Comparison of ENCODE assay signal across 7 cellular contexts in the genomic region with DNA sequence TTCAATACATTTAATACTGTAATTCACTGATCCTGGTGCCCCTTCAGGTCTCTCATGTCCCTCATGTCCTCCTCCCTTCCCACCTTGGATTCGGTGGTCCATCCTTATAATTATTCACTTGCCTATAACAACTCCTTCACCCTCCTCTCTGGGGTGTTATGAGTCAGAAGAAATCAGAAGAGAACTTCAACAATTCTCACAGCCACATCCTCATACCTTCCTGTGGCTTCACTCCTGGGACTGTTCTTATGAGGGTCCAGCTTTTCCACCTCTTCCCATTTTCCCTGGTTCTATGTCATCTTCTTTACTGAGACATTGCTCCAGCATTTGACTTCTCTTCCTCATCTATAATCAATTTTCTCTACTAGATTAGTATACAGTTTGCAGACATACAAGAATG.
"Had no signal": no experiment of that assay in that cellular context is flagged by ENCODE, and none has a peak within 500 bp of the region (broad histone marks: within the 10 kb centered on the region; RNA-seq: fewer than 3 reads in every experiment).

No MANE protein-coding gene starts in this region.

- ATAC-seq: K562 had no signal

- DNase-seq: GM23248, H9, HCEC 1CT, HFFc6, IMR-90, KG1 had no signal
